ENCODE assay signal across 22 cellular contexts in genomic region chr7:94179466-94179865, GRCh38.
"Had no signal": no experiment of that assay in that cellular context is flagged by ENCODE, and none has a peak within 500 bp of the region (broad histone marks: within the 10 kb centered on the region; RNA-seq: fewer than 3 reads in every experiment).

No MANE protein-coding gene starts in this region.

- H3K27me3 ChIP-seq: ascending aorta, cardiac muscle cell, Peyer's patch, SJSA1 had no signal

- H3K9me3 ChIP-seq: ascending aorta, Peyer's patch, SJSA1 had no signal

- DNase-seq: activated CD4-positive, alpha-beta T cell treated with anti-CD3 and anti-CD28 coated beads for 48 hours; activated CD4-positive, alpha-beta T cell treated with anti-CD3 and anti-CD28 coated beads, Interleukin-2, amount 50 U/mL, for 4 hours; activated CD4-positive, CD25-positive, alpha-beta regulatory T cell treated with anti-CD3 and anti-CD28 coated beads, Interleukin-2, amount 50 U/mL, for 72 hours; activated CD8-positive, alpha-beta memory T cell treated with anti-CD3 and anti-CD28 coated beads, Interleukin-2, amount 50 U/mL, for 48 hours; activated CD8-positive, alpha-beta T cell treated with anti-CD3 and anti-CD28 coated beads, Interleukin-2, amount 10 ng/mL, durations not matched to agents 7 days and 5 days; activated effector memory CD4-positive, alpha-beta T cell treated with Interleukin-2 at 50 U/mL for 16 hours; activated naive CD4-positive, alpha-beta T cell; activated T-cell treated with anti-CD3 and anti-CD28 coated beads, Interleukin-2, amount 50 U/mL, for 24 hours; MM.1S; NCI-H1105; NCI-H1436; NCI-H1694 treated with DMSO at 0.1 percent for 48 hours; NCI-H2029 treated with DMSO at 0.1 percent for 48 hours; NCI-H345; NCI-H510A; NCI-H526 treated with DMSO at 0.1 percent for 48 hours; NK-92 treated with Interleukin-12 subunit alpha and Interleukin-12 subunit beta, amount 100 ng/mL, for 24 hours; Peyer's patch; SHP77 had no signal

- H3K27ac ChIP-seq: ascending aorta, cardiac muscle cell, Peyer's patch, SJSA1 had no signal

- H3K36me3 ChIP-seq: ascending aorta, cardiac muscle cell, Peyer's patch, SJSA1 had no signal

- H3K4me1 ChIP-seq: Peyer's patch had no signal

- H3K4me3 ChIP-seq: ascending aorta, cardiac muscle cell, Peyer's patch, SJSA1 had no signal
